ENCODE assay signal across 27 cellular contexts in the genomic region with DNA sequence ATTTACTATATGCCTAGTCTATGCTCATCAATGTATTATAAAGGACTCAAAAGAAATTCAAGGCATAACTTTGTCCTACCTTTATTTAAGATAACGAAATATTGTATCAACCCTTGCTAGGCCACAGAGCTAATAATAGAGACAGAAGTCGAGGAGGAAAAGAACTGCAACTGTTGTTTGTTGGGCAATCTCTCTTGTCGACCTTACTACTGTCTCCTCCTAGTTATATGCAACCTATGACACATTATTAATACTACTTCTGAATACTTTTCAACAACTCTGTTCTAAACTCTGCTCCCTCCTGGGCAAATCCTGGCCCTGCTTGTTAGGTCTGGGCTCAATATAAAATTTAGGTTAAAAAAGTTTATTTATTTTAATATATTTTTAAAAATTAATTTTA.
"Had no signal": no experiment of that assay in that cellular context is flagged by ENCODE, and none has a peak within 500 bp of the region (broad histone marks: within the 10 kb centered on the region; RNA-seq: fewer than 3 reads in every experiment).

No MANE protein-coding gene starts in this region.

- DNase-seq: activated CD4-positive, alpha-beta T cell treated with anti-CD3 and anti-CD28 coated beads for 36 hours; activated CD4-positive, alpha-beta T cell treated with anti-CD3 and anti-CD28 coated beads, Interleukin-2, amount 50 U/mL, for 4 hours; activated CD4-positive, CD25-positive, alpha-beta regulatory T cell; activated CD8-positive, alpha-beta memory T cell treated with anti-CD3 and anti-CD28 coated beads for 24 hours; activated effector memory CD4-positive, alpha-beta T cell treated with Interleukin-2 at 50 U/mL for 16 hours; activated naive CD4-positive, alpha-beta T cell treated with Interleukin-2 at 50 U/mL for 16 hours; activated naive CD8-positive, alpha-beta T cell treated with anti-CD3 and anti-CD28 coated beads for 36 hours; adrenal gland; dorsolateral prefrontal cortex; effector memory CD4-positive, alpha-beta T cell; glutamatergic neuron; islet precursor cell; left ventricle myocardium inferior; naive B cell; nucleus accumbens; pancreas; stimulated activated CD4-positive, alpha-beta T cell treated with anti-CD3 and anti-CD28 coated beads, Interleukin-15, amount 100 ng/mL, for 24 hours; stimulated activated CD4-positive, alpha-beta T cell treated with anti-CD3 and anti-CD28 coated beads, Interleukin-2, amount 100 ng/mL, for 24 hours; stimulated activated naive B cell treated with anti-CD40 and anti-IgM and Interleukin-4, amounts not matched to agents 10 μg/mL and 1 μg/mL and 100 μg/mL, for 72 hours; tibial artery; upper lobe of right lung had no signal

- H3K27me3 ChIP-seq: adrenal gland, ascending aorta, cardiac muscle cell, dorsolateral prefrontal cortex, pancreas, suprapubic skin, tibial artery, upper lobe of right lung had no signal

- ATAC-seq: activated CD4-positive, alpha-beta T cell treated with anti-CD3 and anti-CD28 coated beads for 36 hours; pancreas; stimulated activated naive B cell treated with anti-CD40 and anti-IgM and Interleukin-4, amounts not matched to agents 10 μg/mL and 1 μg/mL and 100 μg/mL, for 72 hours; upper lobe of right lung had no signal

- H3K27ac ChIP-seq: adrenal gland, ascending aorta, cardiac muscle cell, coronary artery, dorsolateral prefrontal cortex, left ventricle myocardium inferior, pancreas, prostate gland, suprapubic skin, tibial artery, upper lobe of right lung had no signal

- H3K4me3 ChIP-seq: adrenal gland, ascending aorta, cardiac muscle cell, coronary artery, dorsolateral prefrontal cortex, left ventricle myocardium inferior, pancreas, prostate gland, suprapubic skin, tibial artery, upper lobe of right lung had no signal

- H3K4me1 ChIP-seq: adrenal gland, ascending aorta, pancreas, prostate gland, suprapubic skin, tibial artery, upper lobe of right lung had no signal

- H3K9me3 ChIP-seq: adrenal gland, ascending aorta, left ventricle myocardium inferior, pancreas, prostate gland, suprapubic skin, tibial artery, upper lobe of right lung had no signal

- FAIRE-seq: frontal cortex, pancreas had no signal
